In genomic region chr18:51250458-51251024, GRCh38 we compare ENCODE assay signal across 1 cellular context.
TF ChIP-seq lines count a peak whose summit lies in the region.

No MANE protein-coding gene starts in this region.

TF ChIP-seq in GM23338, 12 proteins besides CTCF, POLR2A, EP300 and RAD21 (continued from another document):
- TF ChIP-seq ZNF462 (CRISPR knock-in tag; IDR thresholded peaks at IDR 0.05) (no peak), ETS1 (IDR thresholded peaks at IDR 0.05) (no peak), CREB1 (CRISPR knock-in tag; IDR thresholded peaks at IDR 0.05; ENCODE audit: low read depth) (no peak), REST (IDR thresholded peaks at IDR 0.05; ENCODE audit: unreplicated experiment) (no peak), ZNF114 (CRISPR knock-in tag; IDR thresholded peaks at IDR 0.05) (no peak), STAT1 (IDR thresholded peaks at IDR 0.05; ENCODE audit: unreplicated experiment) (no peak)
